8 cellular contexts compared by ENCODE assay signal in genomic region chr3:71724584-71725278, GRCh38. TPM values are rescaled to one million over a fixed set of nuclear protein-coding genes. Genes with fewer than 3 reads are reported as not detected.
DNase-seq lines count a peak whose midpoint lies in the region; ATAC-seq, FAIRE-seq and TF ChIP-seq lines count a peak whose summit lies in the region.

No MANE protein-coding gene starts in this region.

- intact Hi-C loops in endothelial cell of umbilical vein (cut with micrococcal nuclease): loop anchor here (5.0 to 10.0 kb wide), 2 partner anchors 720 to 1098 kb away; partner anchors contain the start of gene RYBP

- no peak for FAIRE-seq in endothelial cell of umbilical vein (lab: Jason Lieb, UNC)

- H3K9me3 ChIP-seq in endothelial cell of umbilical vein (replicated peaks; ENCODE audit: control insufficient read depth, insufficient read depth, low read length): no peaks in the 10 kb centered on the region
- H3K9me3 ChIP-seq in muscle layer of duodenum (ENCODE audit: control insufficient read depth in 1 of 2, low read length in 2 of 2): no peaks in the 10 kb centered on the region
- H3K9me3 ChIP-seq in tibial nerve: no peaks in the 10 kb centered on the region

- H3K36me3 ChIP-seq in ACC112 (ENCODE audit: insufficient read depth, low read length) (no peaks in the 10 kb centered on the region), endothelial cell of umbilical vein (ENCODE audit: control insufficient read depth in 2 of 2, extremely low read depth in 1 of 2, insufficient read depth in 2 of 2, low read length in 2 of 2) (no peaks in the 10 kb centered on the region), muscle layer of duodenum (ENCODE audit: control insufficient read depth in 1 of 2, insufficient read depth in 2 of 2, low read length in 2 of 2) (no peaks in the 10 kb centered on the region), tibial nerve (no peaks in the 10 kb centered on the region)

- no peaks in the 10 kb centered on the region for H4K20me1 ChIP-seq in endothelial cell of umbilical vein (replicated peaks; ENCODE audit: control insufficient read depth, extremely low read depth, insufficient read depth, low read length)

- H3K4me1 ChIP-seq in ACC112 (ENCODE audit: control insufficient read depth, insufficient read depth, low read length, unreplicated experiment) (peaks cover 3% of the 10 kb centered on the region), endothelial cell of umbilical vein (ENCODE audit: control insufficient read depth, extremely low read depth, insufficient read depth, low read length) (peaks cover 5% of the 10 kb centered on the region), muscle layer of duodenum (ENCODE audit: control insufficient read depth in 1 of 2, insufficient read depth in 2 of 2, low read length in 2 of 2) (peaks cover 7 to 10% of the 10 kb centered on the region in 2 donors), tibial nerve (peaks cover 0 to 25% (median 6%) of the 10 kb centered on the region in 4 donors)

- TF ChIP-seq CTCF in endothelial cell of umbilical vein (IDR thresholded peaks at IDR 0.05; ENCODE audit: extremely low read depth in 1 of 2, insufficient read depth in 1 of 2, low read depth in 1 of 2, low read length in 2 of 2): no peak
- no peak for TF ChIP-seq CTCF in tibial nerve (IDR thresholded peaks at IDR 0.05)

- dilution Hi-C loops in endothelial cell of umbilical vein (cut with MboI; ENCODE audit: extremely low pct_ligation_motif_present, low sequenced_read_pairs): no loop called here

- WGBS in tibial nerve, 2 donors: 1% methylated on average over 10 to 51 of the region's 75 CpGs

- no peaks in the 10 kb centered on the region for H3K9me1 ChIP-seq in endothelial cell of umbilical vein (replicated peaks; ENCODE audit: control insufficient read depth, extremely low read depth, insufficient read depth, low read length)

- H3K4me2 ChIP-seq in endothelial cell of umbilical vein (ENCODE audit: insufficient read depth, low read length): peak overlapping the region; percentile 45

- no TSS peak for BruUV-seq in endothelial cell of umbilical vein (replicated peaks; lab: Mats Ljungman, UMichigan)

- H3K4me3 ChIP-seq in ACC112 (ENCODE audit: low read depth, low read length) (peak overlapping the region; percentile 88), endothelial cell of umbilical vein (replicated peaks in 1 of 3; ENCODE audit: insufficient read depth in 1 of 3, low read depth in 1 of 3, low read length in 3 of 3) (peak overlapping the region; percentile 6 to 54 (median 43)), muscle layer of duodenum (ENCODE audit: low read depth in 1 of 2, low read length in 2 of 2) (peak overlapping the region; percentile 85), tibial nerve (peak overlapping the region; percentile 52 to 84 (median 67))

- H3K27me3 ChIP-seq in ACC112 (ENCODE audit: insufficient read depth, low read length) (peaks cover 60% of the 10 kb centered on the region), endothelial cell of umbilical vein (ENCODE audit: control insufficient read depth in 2 of 2, insufficient read depth in 2 of 2, low read length in 2 of 2) (peaks cover 22 to 29% of the 10 kb centered on the region in 2 experiments), muscle layer of duodenum (ENCODE audit: low read depth, low read length) (no peaks in the 10 kb centered on the region), tibial nerve (no peaks in the 10 kb centered on the region)

- ATAC-seq in GM18868 (IDR thresholded peaks at IDR 0.05; ENCODE audit: unreplicated experiment) (peak; percentile 41), HG03442 (IDR thresholded peaks at IDR 0.05; ENCODE audit: unreplicated experiment) (peak; percentile 42)

- peak in 1 of 2 donors; percentile 29 for TF ChIP-seq EP300 in tibial nerve (IDR thresholded peaks at IDR 0.05)

- POLR2A ChIA-PET in endothelial cell of umbilical vein (lab: Charles Lee): no interaction called here

- H3K79me2 ChIP-seq in ACC112 (ENCODE audit: control insufficient read depth, insufficient read depth, low read length, unreplicated experiment): no peaks in the 10 kb centered on the region
- no peaks in the 10 kb centered on the region for H3K79me2 ChIP-seq in endothelial cell of umbilical vein (ENCODE audit: control insufficient read depth, insufficient read depth, low read length)

- H2AFZ ChIP-seq in ACC112 (ENCODE audit: low read length, unreplicated experiment): peak overlapping the region; percentile 84
- peak overlapping the region; percentile 78 for H2AFZ ChIP-seq in endothelial cell of umbilical vein (ENCODE audit: low read depth, low read length)

- CTCF ChIA-PET in endothelial cell of umbilical vein (lab: Charles Lee): interaction anchor here (0.7 to 3.7 kb wide), 4 partner anchors 14 to 1273 kb away, joined by 3 to 27 read pairs (median 4); no protein-coding TSS in a partner anchor

- DNase-seq in activated CD4-positive, alpha-beta T cell treated with anti-CD3 and anti-CD28 coated beads for 48 hours: peak; percentile 53
- DNase-seq in endothelial cell of umbilical vein (ENCODE audit: low read depth, low spot score) (no peak), tibial nerve (ENCODE audit: low spot score in 2 of 2) (no peak)
- no peak for DNase-seq in NK-92 treated with Interleukin-12 subunit alpha and Interleukin-12 subunit beta, amount 100 ng/mL, for 24 hours (lab: John Stamatoyannopoulos, UW)

- TF ChIP-seq POLR2A in endothelial cell of umbilical vein (IDR thresholded peaks at IDR 0.05; ENCODE audit: low read depth, low read length) (no peak), tibial nerve (IDR thresholded peaks at IDR 0.05) (no peak)

- no peak overlapping the region for H3K27ac ChIP-seq in ACC112 (ENCODE audit: low read depth, low read length)
- H3K27ac ChIP-seq in endothelial cell of umbilical vein (ENCODE audit: insufficient read depth, low read depth, low read length): no peak overlapping the region
- no peak overlapping the region for H3K27ac ChIP-seq in muscle layer of duodenum (ENCODE audit: low read length)
- H3K27ac ChIP-seq in tibial nerve: peak overlapping the region; percentile 42 to 88 (median 67)

- peak overlapping the region; percentile 32 for H3K9ac ChIP-seq in endothelial cell of umbilical vein (replicated peaks; ENCODE audit: extremely low read depth, insufficient read depth, low read length)

TF ChIP-seq in endothelial cell of umbilical vein, 7 proteins besides CTCF, POLR2A, EP300 and RAD21:
- no peak for TF ChIP-seq GATA2 (IDR thresholded peaks at IDR 0.05; ENCODE audit: insufficient read depth, insufficient read length, low read depth, low read length)
- peak; percentile 78 for TF ChIP-seq EZH2 (IDR thresholded peaks at IDR 0.05; ENCODE audit: borderline replicate concordance, low read depth, low read length, severe bottlenecking)

RNA-seq across cellular contexts. Expression of gene EIF4E3, which starts 0.5 kb away (rescaled TPM):
- total RNA-seq in endothelial cell of umbilical vein: 4.9 and 7.6 TPM in 2 replicates
- polyA plus RNA-seq in endothelial cell of umbilical vein: 1.1 and 1.3 TPM in 2 replicates
- 2.0 and 2.1 TPM in 2 replicates for polyA plus RNA-seq in endothelial cell of umbilical vein (2011; cell fraction: cytosol; rRNA removed)
- polyA plus RNA-seq in endothelial cell of umbilical vein (2011; cell fraction: nucleus; rRNA removed): 1.2 TPM in 2 replicates
- polyA plus RNA-seq in endothelial cell of umbilical vein (2012): 3.0 and 5.6 TPM in 2 replicates
- 3.6 and 4.1 TPM in 2 replicates for polyA minus RNA-seq in endothelial cell of umbilical vein
- polyA minus RNA-seq in endothelial cell of umbilical vein (2011; cell fraction: cytosol; rRNA and poly(A)+ RNA removed): 0.51 TPM
- polyA minus RNA-seq in endothelial cell of umbilical vein (2011; cell fraction: nucleus; rRNA and poly(A)+ RNA removed): 1.3 and 1.8 TPM in 2 replicates
- 10 to 100 TPM; 11.2 to 23.8 (median 16.0) TPM for total RNA-seq in tibial nerve

RNA-seq across cellular contexts. Expression of gene GPR27, which starts 28.9 kb away (rescaled TPM):
- total RNA-seq in endothelial cell of umbilical vein (not detected in 2 replicates), tibial nerve (1 to 10 TPM; 2.9 to 6.9 (median 4.0) TPM)
- 0.03 TPM in 1 of 2 replicates, not detected in the other for polyA plus RNA-seq in endothelial cell of umbilical vein
- 0.03 TPM in 1 of 2 replicates, not detected in the other for polyA plus RNA-seq in endothelial cell of umbilical vein (2011; cell fraction: cytosol; rRNA removed)
- not detected in 2 replicates for polyA plus RNA-seq in endothelial cell of umbilical vein (2011; cell fraction: nucleus; rRNA removed)
- polyA plus RNA-seq in endothelial cell of umbilical vein (2012): not detected in 2 replicates
- polyA minus RNA-seq in endothelial cell of umbilical vein: not detected in 2 replicates
- not detected for polyA minus RNA-seq in endothelial cell of umbilical vein (2011; cell fraction: cytosol; rRNA and poly(A)+ RNA removed)
- not detected in 2 replicates for polyA minus RNA-seq in endothelial cell of umbilical vein (2011; cell fraction: nucleus; rRNA and poly(A)+ RNA removed)

Comparison
In these comparisons a context has a peak if more than half of its experiments do, and no peak if none do; other contexts are left out.
1. H3K27ac ChIP-seq: peak in tibial nerve (4 of 4); none in ACC112 (single experiment), endothelial cell of umbilical vein (single experiment) and muscle layer of duodenum (single experiment).
2. Peak in every context shown above with its lines, with median percentiles within 50 percentile points of each other: H3K4me3 ChIP-seq.